21 cellular contexts compared by ENCODE assay signal in genomic region chr7:46949270-46949931, GRCh38.
"Had no signal": no experiment of that assay in that cellular context is flagged by ENCODE, and none has a peak within 500 bp of the region (broad histone marks: within the 10 kb centered on the region; RNA-seq: fewer than 3 reads in every experiment).

No MANE protein-coding gene starts in this region.

- H3K36me3 Mint-ChIP-seq: natural killer cell had no signal

- H3K4me2 ChIP-seq: hepatocyte had no signal

- H3K36me3 ChIP-seq: colonic mucosa, pancreas, prostate gland, right lobe of liver, stomach, thoracic aorta, transverse colon had no signal

- H2AFZ ChIP-seq: hepatocyte had no signal

- DNase-seq: colonic mucosa; dermis blood vessel endothelial cell; erythroblast; foreskin keratinocyte; head of caudate nucleus; mammary epithelial cell; natural killer cell; occipital lobe; pancreas; right lobe of liver; stimulated activated CD4-positive, alpha-beta T cell treated with anti-CD3 and anti-CD28 coated beads, Interleukin-2, amount 100 ng/mL, for 24 hours; stimulated activated naive CD4-positive, alpha-beta T cell; stomach; substantia nigra; transverse colon had no signal

- H3K27me3 ChIP-seq: colonic mucosa, foreskin keratinocyte, hepatocyte, pancreas, right lobe of liver, stomach, transverse colon had no signal

- H3K4me1 Mint-ChIP-seq: natural killer cell had no signal

- H3K27ac ChIP-seq: colonic mucosa, foreskin keratinocyte, hepatocyte, pancreas, prostate gland, right lobe of liver, skin epidermis, stomach, thoracic aorta, transverse colon had no signal

- H3K4me3 Mint-ChIP-seq: natural killer cell, neural crest cell had no signal

- H3K9me3 ChIP-seq: colonic mucosa, pancreas, prostate gland, right lobe of liver, stomach, thoracic aorta, transverse colon had no signal

- H3K4me1 ChIP-seq: colonic mucosa, foreskin keratinocyte, pancreas, prostate gland, right lobe of liver, stomach, transverse colon had no signal

- H3K4me3 ChIP-seq: colonic mucosa, hepatocyte, pancreas, prostate gland, right lobe of liver, skin epidermis, stomach, thoracic aorta, transverse colon had no signal

- H3K27ac Mint-ChIP-seq: natural killer cell had no signal

- H3K9me3 Mint-ChIP-seq: neural crest cell had no signal

- FAIRE-seq: endothelial cell of umbilical vein, pancreas had no signal

- H3K79me2 ChIP-seq: hepatocyte had no signal
